In the genomic region with DNA sequence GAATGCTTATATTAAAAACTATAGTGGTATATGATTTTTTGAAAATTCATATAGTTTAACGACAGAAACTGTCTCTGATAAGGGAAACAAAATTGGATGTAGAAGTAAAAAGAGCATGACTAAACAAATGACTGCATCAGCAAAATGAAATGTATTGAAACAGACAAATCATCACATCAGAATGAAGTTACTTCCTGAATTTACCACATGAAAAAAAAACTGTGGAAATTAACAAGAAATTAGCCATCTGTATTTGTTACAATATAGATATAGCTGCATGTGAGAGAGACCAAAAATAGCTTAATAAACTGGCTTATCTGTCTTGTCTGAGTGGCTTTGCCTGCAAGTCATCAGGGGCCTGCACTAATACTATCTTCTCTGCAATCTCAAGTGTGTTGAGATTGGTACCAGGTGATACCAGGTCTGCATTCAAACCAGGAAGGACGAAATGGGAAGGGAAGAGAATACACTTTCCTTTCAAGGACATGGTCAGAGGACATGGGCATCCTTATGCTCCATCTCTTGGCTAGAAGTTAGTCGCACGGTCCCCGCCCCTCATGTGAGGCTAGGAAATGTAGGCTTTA, we compare ENCODE assay signal across 27 cellular contexts.
DNase-seq lines count a peak whose midpoint lies in the region; ATAC-seq, FAIRE-seq and TF ChIP-seq lines count a peak whose summit lies in the region.
"Had no signal": no experiment of that assay in that cellular context is flagged by ENCODE, and none has a peak within 500 bp of the region (broad histone marks: within the 10 kb centered on the region; RNA-seq: fewer than 3 reads in every experiment).

No MANE protein-coding gene starts in this region.

- H3K9me2 ChIP-seq in SK-N-SH: no peaks in the 10 kb centered on the region

- no peak for ATAC-seq in A549
- no peak for ATAC-seq in GM21737 (IDR thresholded peaks at IDR 0.05; ENCODE audit: unreplicated experiment)
- ATAC-seq: GM12878, PC-3 had no signal

- H3K4me1 ChIP-seq in A549 (no peaks in the 10 kb centered on the region), SK-N-SH (ENCODE audit: control insufficient read depth in 1 of 2, insufficient read depth in 2 of 2, low read depth in 1 of 2, low read length in 1 of 2) (peaks cover 0 to 5% of the 10 kb centered on the region in 2 experiments; a peak in 2 of 4 replicates)
- peaks cover 0 to 11% (median 8%) of the 10 kb centered on the region in 10 experiments; a peak in 14 of 20 replicates for H3K4me1 ChIP-seq in BLaER1 treated with 17β-estradiol and CSF1 and Interleukin-3, amounts not matched to agents 10 nM and 100 nM
- H3K4me1 ChIP-seq: BE2C had no signal

- no peak for DNase-seq in A549 (ENCODE audit: low read depth in 1 of 2, low spot score in 1 of 2)
- DNase-seq in SK-N-SH: peak; percentile 22
- DNase-seq in choroid plexus epithelial cell (ENCODE audit: low read depth): peak; percentile 1
- no peak for DNase-seq in AG08395 (ENCODE audit: low spot score)
- no peak for DNase-seq in HEK293T (ENCODE audit: extremely low spot score)
- DNase-seq in H54 (ENCODE audit: insufficient read length, low spot score): no peak
- DNase-seq: BE2C; CD4-positive, CD25-positive, alpha-beta regulatory T cell; DMS53; EL; GDM1; KBM-7; MV-4-11; NCI-H1105; NCI-H1436 treated with DMSO at 0.1 percent for 48 hours; NCI-H187 treated with DMSO at 0.1 percent for 48 hours; NCI-H446; NCI-H524 treated with DMSO at 0.1 percent for 48 hours; NCI-H774; NK-92 treated with Interleukin-12 subunit alpha and Interleukin-12 subunit beta, amount 100 ng/mL, for 24 hours; PC-3; Right ventricle myocardium superior; SW 1271 had no signal

- no peak for TF ChIP-seq CTCF in A549 (IDR thresholded peaks at IDR 0.05)
- no peak for TF ChIP-seq CTCF in SK-N-SH (IDR thresholded peaks at IDR 0.05)
- no peak for TF ChIP-seq CTCF in choroid plexus epithelial cell (conservative IDR thresholded peaks at IDR 0.05; ENCODE audit: low read depth, low read length)

- no peak for FAIRE-seq in A549 (lab: Jason Lieb, UNC)
- FAIRE-seq in H54 (lab: Jason Lieb, UNC): no peak
- FAIRE-seq: GM12878 had no signal

- H3K27ac ChIP-seq in A549 (no peak overlapping the region), SK-N-SH (ENCODE audit: low read depth in 2 of 2, low read length in 1 of 2) (no peak overlapping the region)
- no peak overlapping the region for H3K27ac ChIP-seq in BLaER1 treated with 17β-estradiol and CSF1 and Interleukin-3, amounts not matched to agents 10 nM and 100 nM
- H3K27ac ChIP-seq: HL-60 had no signal

- WGBS in A549 (ENCODE audit: missing lambda C conversion rate): 25% methylated on average over 5 of the region's 5 CpGs
- WGBS in SK-N-SH (ENCODE audit: low lambda C conversion rate): 56% methylated on average over 5 of the region's 5 CpGs

- TF ChIP-seq POLR2A in A549 (IDR thresholded peaks at IDR 0.05; ENCODE audit: low read length) (no peak), H54 (IDR thresholded peaks at IDR 0.05; ENCODE audit: low read depth, low read length) (no peak)

- TF ChIP-seq RAD21 in A549 (conservative IDR thresholded peaks at IDR 0.05 in 1 of 2, IDR thresholded peaks at IDR 0.05 in 1 of 2) (no peak), SK-N-SH (IDR thresholded peaks at IDR 0.05; ENCODE audit: low read length) (no peak)

- no peak overlapping the region for H3K4me3 ChIP-seq in A549
- H3K4me3 ChIP-seq in BLaER1 treated with 17β-estradiol and CSF1 and Interleukin-3, amounts not matched to agents 10 nM and 100 nM: no peak overlapping the region
- H3K4me3 ChIP-seq in SK-N-SH (ENCODE audit: low read depth in 2 of 2, low read length in 1 of 2): no peak overlapping the region
- no peak overlapping the region for H3K4me3 ChIP-seq in choroid plexus epithelial cell (ENCODE audit: low read depth, low read length)
- H3K4me3 ChIP-seq: GM12878 had no signal

- TF ChIP-seq EP300 in A549 (IDR thresholded peaks at IDR 0.05) (no peak), SK-N-SH (IDR thresholded peaks at IDR 0.05; ENCODE audit: borderline replicate concordance in 1 of 2, low read depth in 1 of 2, low read length in 1 of 2) (peak in 1 of 2 experiments; percentile 82; a peak in 2 of 4 replicates)

- POLR2A ChIA-PET in A549 (lab: Yijun Ruan, JAX) (no interaction called here), SK-N-SH (lab: Yijun Ruan, JAX) (no interaction called here), HEK293T (lab: Yijun Ruan, JAX) (no interaction called here)

- H3K36me3 ChIP-seq in BLaER1 treated with 17β-estradiol and CSF1 and Interleukin-3, amounts not matched to agents 10 nM and 100 nM: no peaks in the 10 kb centered on the region
- no peaks in the 10 kb centered on the region for H3K36me3 ChIP-seq in SK-N-SH (replicated peaks in 1 of 2; ENCODE audit: control insufficient read depth in 1 of 2, insufficient read depth in 2 of 2, low read length in 1 of 2)
- H3K36me3 ChIP-seq: BE2C had no signal

- no peaks in the 10 kb centered on the region for H3K79me2 ChIP-seq in SK-N-SH (ENCODE audit: insufficient read depth)

- CTCF ChIA-PET in A549 (lab: Yijun Ruan, JAX) (no interaction called here), SK-N-SH (lab: Yijun Ruan, JAX) (interaction anchor here (1.0 kb wide), 1 partner anchor 97 kb away, joined by 3 read pairs; no protein-coding TSS in a partner anchor), HEK293T (lab: Yijun Ruan, JAX) (no interaction called here)

- no peaks in the 10 kb centered on the region for H4K20me1 ChIP-seq in BLaER1 treated with 17β-estradiol and CSF1 and Interleukin-3, amounts not matched to agents 10 nM and 100 nM
- H4K20me1 ChIP-seq in SK-N-SH (ENCODE audit: insufficient read depth): no peaks in the 10 kb centered on the region

- H2AFZ ChIP-seq in SK-N-SH (ENCODE audit: low read depth): no peak overlapping the region

- no peaks in the 10 kb centered on the region for H3K27me3 ChIP-seq in BLaER1 treated with 17β-estradiol and CSF1 and Interleukin-3, amounts not matched to agents 10 nM and 100 nM
- no peaks in the 10 kb centered on the region for H3K27me3 ChIP-seq in SK-N-SH (ENCODE audit: insufficient read depth)
- H3K27me3 ChIP-seq: BE2C had no signal

- H3K9me3 ChIP-seq in A549 (no peaks in the 10 kb centered on the region), SK-N-SH (peaks cover under 1% of the 10 kb centered on the region; the same call in 1 of the 2 replicates)
- H3K9me3 ChIP-seq in BLaER1 treated with 17β-estradiol and CSF1 and Interleukin-3, amounts not matched to agents 10 nM and 100 nM (replicated peaks in 1 of 11): no peaks in the 10 kb centered on the region
- H3K9me3 ChIP-seq: BE2C had no signal

- H3F3A ChIP-seq in SK-N-SH (replicated peaks; ENCODE audit: insufficient read depth): no peaks in the 10 kb centered on the region

- H3K9ac ChIP-seq in BLaER1 treated with 17β-estradiol and CSF1 and Interleukin-3, amounts not matched to agents 10 nM and 100 nM: no peak overlapping the region
- no peak overlapping the region for H3K9ac ChIP-seq in SK-N-SH

- no peak overlapping the region for H3K4me2 ChIP-seq in A549
- peak overlapping the region in 10 of 11 experiments; percentile 4 to 56 (median 30); a peak in 15 of 22 replicates for H3K4me2 ChIP-seq in BLaER1 treated with 17β-estradiol and CSF1 and Interleukin-3, amounts not matched to agents 10 nM and 100 nM
- H3K4me2 ChIP-seq in SK-N-SH: no peak overlapping the region

TF ChIP-seq in A549, 52 proteins besides CTCF, POLR2A, EP300 and RAD21 (continues in another document):
- TF ChIP-seq POLR2AphosphoS2 (conservative IDR thresholded peaks at IDR 0.05; ENCODE audit: low read length) (no peak), HMGXB4 (CRISPR knock-in tag; IDR thresholded peaks at IDR 0.05; ENCODE audit: borderline replicate concordance) (no peak)

TF ChIP-seq in SK-N-SH, 30 proteins besides CTCF, POLR2A, EP300 and RAD21 (continues in another document):
- peak; percentile 95 for TF ChIP-seq GATA2 (CRISPR knock-in tag; IDR thresholded peaks at IDR 0.05)

TF ChIP-seq in HEK293T, 16 proteins besides CTCF, POLR2A, EP300 and RAD21:
- TF ChIP-seq CTBP1 (IDR thresholded peaks at IDR 0.05; ENCODE audit: borderline replicate concordance) (no peak), SUZ12 (IDR thresholded peaks at IDR 0.05) (no peak), NFRKB (IDR thresholded peaks at IDR 0.05) (no peak), BHLHE40 (IDR thresholded peaks at IDR 0.05; ENCODE audit: borderline replicate concordance) (no peak), SP1 (IDR thresholded peaks at IDR 0.05) (no peak)

Comparison
In these comparisons a context has a peak if more than half of its experiments do, and no peak if none do; other contexts are left out.
1. DNase-seq: peak in SK-N-SH (single experiment) and choroid plexus epithelial cell (single experiment); none in A549 (0 of 2), AG08395 (single experiment), HEK293T (single experiment) and H54 (single experiment).
2. H3K4me2 ChIP-seq: peak in BLaER1 treated with 17β-estradiol and CSF1 and Interleukin-3, amounts not matched to agents 10 nM and 100 nM (10 of 11); none in A549 (single experiment) and SK-N-SH (single experiment).
3. Of the 12 proteins assayed by ChIP-seq in both A549 and SK-N-SH: peak only in A549: none; only in SK-N-SH: RCOR1; in both: none; in neither: 10; mixed calls (peak in some experiments, not most) for 1.